Comparison of ENCODE assay signal across 16 cellular contexts in genomic region chr7:51817694-51818093, GRCh38.
DNase-seq lines count a peak whose midpoint lies in the region; ATAC-seq and TF ChIP-seq lines count a peak whose summit lies in the region.
"Had no signal": no experiment of that assay in that cellular context is flagged by ENCODE, and none has a peak within 500 bp of the region (broad histone marks: within the 10 kb centered on the region; RNA-seq: fewer than 3 reads in every experiment).

No MANE protein-coding gene starts in this region.

- H3K36me3 ChIP-seq in breast epithelium, result no peaks in the 10 kb centered on the region
- H3K36me3 ChIP-seq: BLaER1 had no signal

- H3K9me3 Mint-ChIP-seq in glutamatergic neuron (ENCODE audit: unreplicated experiment), result peaks cover 3% of the 10 kb centered on the region

- no peak overlapping the region for H3K4me3 Mint-ChIP-seq in glutamatergic neuron (ENCODE audit: unreplicated experiment)
- H3K4me3 Mint-ChIP-seq: CD14-positive monocyte; CD4-positive, alpha-beta memory T cell had no signal

- peaks cover 0 to 8% of the 10 kb centered on the region in 2 donors for H3K9me3 ChIP-seq in breast epithelium
- H3K9me3 ChIP-seq: BLaER1 had no signal

- peak overlapping the region; percentile 80 for H3K27ac Mint-ChIP-seq in glutamatergic neuron (ENCODE audit: unreplicated experiment)
- H3K27ac Mint-ChIP-seq: CD14-positive monocyte; CD4-positive, alpha-beta memory T cell had no signal

- H3K4me1 Mint-ChIP-seq in glutamatergic neuron (ENCODE audit: low read depth, unreplicated experiment), result peaks cover 13% of the 10 kb centered on the region
- H3K4me1 Mint-ChIP-seq: CD14-positive monocyte; CD4-positive, alpha-beta memory T cell had no signal

- no peak for TF ChIP-seq POLR2A in breast epithelium (IDR thresholded peaks at IDR 0.05)

- no peaks in the 10 kb centered on the region for H3K36me3 Mint-ChIP-seq in glutamatergic neuron (ENCODE audit: unreplicated experiment)
- H3K36me3 Mint-ChIP-seq: CD14-positive monocyte; CD4-positive, alpha-beta memory T cell had no signal

- DNase-seq in NCI-H524 treated with DMSO at 0.1 percent for 48 hours (lab: John Stamatoyannopoulos, UW) (peak; percentile 65), glutamatergic neuron (no peak), sciatic nerve (ENCODE audit: low spot score) (no peak), AML-193 (lab: John Stamatoyannopoulos, UW) (no peak), activated T-cell treated with anti-CD3 and anti-CD28 coated beads for 4 hours (no peak), breast epithelium (ENCODE audit: low spot score in 2 of 2) (no peak)
- DNase-seq: ACHN; Calu3; CD4-positive, alpha-beta memory T cell; DMS79 treated with DMSO at 0.1 percent for 48 hours; GM23248; HCEC 1CT had no signal

- no peak overlapping the region for H3K27ac ChIP-seq in breast epithelium
- H3K27ac ChIP-seq: BLaER1, GM23248, HL-60 had no signal

- H3K4me1 ChIP-seq in breast epithelium, result no peaks in the 10 kb centered on the region
- H3K4me1 ChIP-seq: BLaER1 had no signal

- H3K27me3 Mint-ChIP-seq in glutamatergic neuron (ENCODE audit: unreplicated experiment), result peaks cover 2% of the 10 kb centered on the region

- H3K4me3 ChIP-seq in breast epithelium, result no peak overlapping the region
- H3K4me3 ChIP-seq: BLaER1, GM12878, GM23248 had no signal

- intact Hi-C loops in sciatic nerve (cut with DNase I) (no loop called here), breast epithelium (cut with DNase I; ENCODE audit: low total_unique reads) (no loop called here)

- TF ChIP-seq CTCF in glutamatergic neuron (IDR thresholded peaks at IDR 0.05; ENCODE audit: partially characterized antibody, unreplicated experiment) (no peak), breast epithelium (IDR thresholded peaks at IDR 0.05) (no peak)

- no peaks in the 10 kb centered on the region for H3K27me3 ChIP-seq in breast epithelium
- H3K27me3 ChIP-seq: BLaER1 had no signal

- peak; percentile 49 for ATAC-seq in sciatic nerve
- ATAC-seq: GM12878 had no signal
